In genomic region chr5:138752951-138753793, GRCh38 we compare ENCODE assay signal across 8 cellular contexts. TPM values are rescaled to one million over a fixed set of nuclear protein-coding genes. Genes with fewer than 3 reads are reported as not detected.
DNase-seq lines count a peak whose midpoint lies in the region; ATAC-seq, FAIRE-seq and TF ChIP-seq lines count a peak whose summit lies in the region.

Gene CTNNA1 (plus strand): TSS chr5:138753425. CDS start chr5:138781925, 28,500 bp downstream.

- intact Hi-C loops in activated naive CD4-positive, alpha-beta T cell treated with anti-CD3 and anti-CD28 coated beads for 36 hours (cut with micrococcal nuclease) = loop anchor here (5.0 kb wide), 2 partner anchors 176 to 1354 kb away; partner anchors contain the start of gene HSPA9

- H3K27me3 Mint-ChIP-seq in activated naive CD4-positive, alpha-beta T cell treated with anti-CD3 and anti-CD28 coated beads for 36 hours (ENCODE audit: low read depth) = peaks cover 48% of the 10 kb centered on the region

- H3K4me3 ChIP-seq in SJSA1 (peak within 1 kb of the TSS; percentile 97), neutrophil (ENCODE audit: low read depth in 1 of 2, low read length in 1 of 2) (peak within 1 kb of the TSS; percentile 73 to 84)

- no peak for FAIRE-seq in frontal cortex (lab: Jason Lieb, UNC)

- no peaks in the 10 kb centered on the region for H3K27me3 ChIP-seq in SJSA1 (replicated peaks)
- peaks cover 62% of the 10 kb centered on the region for H3K27me3 ChIP-seq in neutrophil

- no peaks in the 10 kb centered on the region for H3K9me3 Mint-ChIP-seq in activated naive CD4-positive, alpha-beta T cell treated with anti-CD3 and anti-CD28 coated beads for 36 hours

- CTCF ChIA-PET in activated naive CD4-positive, alpha-beta T cell treated with anti-CD3 and anti-CD28 coated beads for 36 hours (lab: Charles Lee) = interaction anchor here (0.6 to 1.0 kb wide), 2 partner anchors 400 to 438 kb away, joined by 3 read pairs; partner anchors contain the start of gene KDM3B

- H3K4me1 Mint-ChIP-seq in activated naive CD4-positive, alpha-beta T cell treated with anti-CD3 and anti-CD28 coated beads for 36 hours (ENCODE audit: low read depth) = peaks cover 19% of the 10 kb centered on the region

- ATAC-seq in GM19043 (IDR thresholded peaks at IDR 0.05; ENCODE audit: low read depth, unreplicated experiment) = peak; percentile 53

- DNase-seq in AG08395 (ENCODE audit: low spot score) (peak; percentile 93), HT-29 (ENCODE audit: low spot score) (peak; percentile 81), SJSA1 (ENCODE audit: low read depth in 1 of 2, low spot score in 2 of 2) (peak; percentile 85 to 90), frontal cortex (ENCODE audit: low spot score in 2 of 2) (peak; percentile 92 to 93)
- DNase-seq in activated naive CD4-positive, alpha-beta T cell treated with anti-CD3 and anti-CD28 coated beads for 36 hours = peak; percentile 48

- TF ChIP-seq CTCF in neutrophil (IDR thresholded peaks at IDR 0.05) (peak; percentile 14), subcutaneous adipose tissue (IDR thresholded peaks at IDR 0.05; ENCODE audit: low read depth) (no peak)

- H3K4me3 Mint-ChIP-seq in activated naive CD4-positive, alpha-beta T cell treated with anti-CD3 and anti-CD28 coated beads for 36 hours = peak within 1 kb of the TSS; percentile 74

- H3K9me3 ChIP-seq in SJSA1 (replicated peaks) (no peaks in the 10 kb centered on the region), neutrophil (no peaks in the 10 kb centered on the region)

- H3K27ac ChIP-seq in SJSA1 = peak within 1 kb of the TSS; percentile 98
- peak within 1 kb of the TSS; percentile 39 for H3K27ac ChIP-seq in neutrophil

- H3K27ac Mint-ChIP-seq in activated naive CD4-positive, alpha-beta T cell treated with anti-CD3 and anti-CD28 coated beads for 36 hours = peak within 1 kb of the TSS; percentile 32

- H3K36me3 Mint-ChIP-seq in activated naive CD4-positive, alpha-beta T cell treated with anti-CD3 and anti-CD28 coated beads for 36 hours (ENCODE audit: low read depth) = no peaks in the 10 kb centered on the region

- H3K36me3 ChIP-seq in SJSA1 (peaks cover 38% of the 10 kb centered on the region), neutrophil (no peaks in the 10 kb centered on the region)

- H3K4me1 ChIP-seq in SJSA1 (replicated peaks) (peaks cover 17% of the 10 kb centered on the region), neutrophil (ENCODE audit: control insufficient read depth in 1 of 2, insufficient read depth in 1 of 2, low read depth in 1 of 2, low read length in 1 of 2) (peaks cover 12 to 13% of the 10 kb centered on the region in 2 experiments)

RNA-seq across cellular contexts. Expression of gene CTNNA1, which starts in this region (rescaled TPM):
- total RNA-seq in HT-29 (2014; rRNA removed; shearing (Covaris generic)) = 416 and 425 TPM in 2 replicates
- 496 and 606 TPM in 2 replicates for total RNA-seq in SJSA1 (2014; rRNA removed; shearing (Covaris generic))
- 10 to 100 TPM; 36.8 to 43.0 TPM for total RNA-seq in activated naive CD4-positive, alpha-beta T cell treated with anti-CD3 and anti-CD28 coated beads for 36 hours
- total RNA-seq in frontal cortex (220 TPM), subcutaneous adipose tissue (100 to 1,000 TPM; 239 to 305 (median 277) TPM)

Comparison
In these comparisons a context has a peak if more than half of its experiments do, and no peak if none do; other contexts are left out.
1. Peak in every context shown above with its lines: DNase-seq, ATAC-seq, H3K4me3 ChIP-seq and H3K27ac ChIP-seq.